In the genomic region with DNA sequence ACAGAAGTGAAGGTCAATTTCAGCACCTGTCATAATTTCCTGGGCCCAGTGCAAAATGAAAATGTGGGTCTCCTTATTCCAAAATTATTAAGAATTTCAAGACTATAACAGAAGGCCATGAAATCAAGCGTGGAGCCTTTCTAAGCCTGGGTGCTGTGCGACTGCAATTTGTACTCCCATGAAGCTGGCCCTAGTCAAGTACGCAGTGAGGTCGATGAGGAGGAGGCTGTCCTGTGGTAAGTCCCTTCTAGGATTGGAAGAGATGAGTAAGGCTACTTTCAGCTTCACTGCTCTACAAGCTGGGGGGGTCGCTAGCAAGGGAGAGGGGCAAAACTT, we compare ENCODE assay signal across 9 cellular contexts. TPM values are rescaled to one million over a fixed set of nuclear protein-coding genes. Genes with fewer than 3 reads are reported as not detected.
A peak's percentile ranks its signal among the peaks of the same experiment; 100 is the strongest.
DNase-seq lines count a peak whose midpoint lies in the region; ATAC-seq and TF ChIP-seq lines count a peak whose summit lies in the region.
"Had no signal": no experiment of that assay in that cellular context is flagged by ENCODE, and none has a peak within 500 bp of the region (broad histone marks: within the 10 kb centered on the region; RNA-seq: fewer than 3 reads in every experiment).

No MANE protein-coding gene starts in this region.

- H4K20me1 ChIP-seq in Loucy (ENCODE audit: insufficient read depth, low read length, poor library complexity, severe bottlenecking), result peaks cover 26% of the 10 kb centered on the region
- H4K20me1 ChIP-seq in neural cell (ENCODE audit: insufficient read depth), result no peaks in the 10 kb centered on the region

- no peak for TF ChIP-seq EP300 in neural cell (conservative IDR thresholded peaks at IDR 0.05; ENCODE audit: poor library complexity, severe bottlenecking)

- H3K4me3 ChIP-seq in Loucy (ENCODE audit: low read length, poor library complexity, severe bottlenecking) (peak overlapping the region; percentile 92), endodermal cell (ENCODE audit: low read length) (peak overlapping the region; percentile 97), neural cell (ENCODE audit: low read length) (peak overlapping the region; percentile 80)

- H3K79me2 ChIP-seq in Loucy (ENCODE audit: insufficient read depth, low read length) (peaks cover 32% of the 10 kb centered on the region), neural cell (replicated peaks; ENCODE audit: insufficient read depth, low read length) (peaks cover 16% of the 10 kb centered on the region)

- no peak for TF ChIP-seq CTCF in Loucy (conservative IDR thresholded peaks at IDR 0.05; ENCODE audit: low read length)
- no peak for TF ChIP-seq CTCF in endodermal cell (conservative IDR thresholded peaks at IDR 0.05)
- no peak for TF ChIP-seq CTCF in neural cell (IDR thresholded peaks at IDR 0.05; ENCODE audit: poor library complexity, severe bottlenecking)

- H3K4me3 Mint-ChIP-seq in endodermal cell, result peak overlapping the region; percentile 86

- no peaks in the 10 kb centered on the region for H3K9me3 ChIP-seq in Loucy (ENCODE audit: insufficient read depth, low read depth, low read length)
- H3K9me3 ChIP-seq in endodermal cell (ENCODE audit: control insufficient read depth, low read length), result no peaks in the 10 kb centered on the region
- no peaks in the 10 kb centered on the region for H3K9me3 ChIP-seq in neural cell (ENCODE audit: low read length)

- peaks cover 24% of the 10 kb centered on the region for H3K36me3 Mint-ChIP-seq in endodermal cell (ENCODE audit: low read depth)

- peak overlapping the region; percentile 25 for H3K27ac ChIP-seq in endodermal cell (ENCODE audit: low read depth, low read length)
- peak overlapping the region; percentile 35 for H3K27ac ChIP-seq in neural cell (ENCODE audit: low read length)

- H3K27ac Mint-ChIP-seq in endodermal cell, result peak overlapping the region; percentile 96

- H3K4me1 ChIP-seq in Loucy (ENCODE audit: insufficient read depth, low read length, poor library complexity, severe bottlenecking), result peaks cover 32% of the 10 kb centered on the region
- H3K4me1 ChIP-seq in endodermal cell (ENCODE audit: control insufficient read depth, insufficient read depth, low read length), result peaks cover 8% of the 10 kb centered on the region

- peaks cover 2% of the 10 kb centered on the region; the same call in 1 of the 2 replicates for H3K36me3 ChIP-seq in Loucy (ENCODE audit: insufficient read depth, low read length)
- peaks cover 24% of the 10 kb centered on the region for H3K36me3 ChIP-seq in endodermal cell (ENCODE audit: control insufficient read depth, insufficient read depth, low read length)
- H3K36me3 ChIP-seq in neural cell (ENCODE audit: insufficient read depth, low read length), result no peaks in the 10 kb centered on the region

- H3K27me3 Mint-ChIP-seq in endodermal cell (ENCODE audit: insufficient read depth), result no peaks in the 10 kb centered on the region

- H3K9me3 Mint-ChIP-seq in endodermal cell, result no peaks in the 10 kb centered on the region

- peak; percentile 7 for ATAC-seq in GM19328 (IDR thresholded peaks at IDR 0.05; ENCODE audit: unreplicated experiment)
- no peak for ATAC-seq in HG03565 (IDR thresholded peaks at IDR 0.05; ENCODE audit: unreplicated experiment)

- peak overlapping the region; percentile 26 for H3K9ac ChIP-seq in Loucy (ENCODE audit: low read depth, low read length, poor library complexity, severe bottlenecking)
- H3K9ac ChIP-seq in endodermal cell (ENCODE audit: extremely low read depth, low read length, poor library complexity, severe bottlenecking), result peak overlapping the region; percentile 83
- H3K9ac ChIP-seq in neural cell (ENCODE audit: low read length), result no peak overlapping the region

- DNase-seq in endodermal cell (no peak), medulla oblongata (ENCODE audit: extremely low spot score) (no peak), RKO (ENCODE audit: low spot score) (no peak), SHP77 treated with DMSO at 0.1 percent for 48 hours (lab: John Stamatoyannopoulos, UW) (no peak)

- TF ChIP-seq RAD21 in neural cell (conservative IDR thresholded peaks at IDR 0.05), result no peak

- H3K9me2 ChIP-seq in Loucy (replicated peaks; ENCODE audit: low read depth, low read length) (no peaks in the 10 kb centered on the region), neural cell (ENCODE audit: insufficient read depth, low read length) (no peaks in the 10 kb centered on the region)

- WGBS in endodermal cell (ENCODE audit: insufficient coverage in 1 of 2, insufficient read length in 1 of 2), 2 experiments, result 35 to 51% methylated on average over 3 to 5 of the region's 5 CpGs

- H3K4me2 ChIP-seq in Loucy (ENCODE audit: low read depth, low read length, poor library complexity, severe bottlenecking) (peak overlapping the region; percentile 87), neural cell (ENCODE audit: low read length) (peak overlapping the region; percentile 7)

- peaks cover 16% of the 10 kb centered on the region for H3K4me1 Mint-ChIP-seq in endodermal cell

- H2AFZ ChIP-seq in Loucy (ENCODE audit: low read length) (peak overlapping the region; percentile 86), neural cell (ENCODE audit: low read depth, low read length) (peak overlapping the region; percentile 25)

- no peaks in the 10 kb centered on the region for H3F3A ChIP-seq in Loucy (ENCODE audit: low read depth)
- H3F3A ChIP-seq in neural cell (ENCODE audit: insufficient read depth, low read length, poor library complexity, severe bottlenecking), result no peaks in the 10 kb centered on the region

- H3K27me3 ChIP-seq in Loucy (ENCODE audit: insufficient read depth, low read length, poor library complexity, severe bottlenecking), result no peaks in the 10 kb centered on the region
- no peaks in the 10 kb centered on the region for H3K27me3 ChIP-seq in endodermal cell (ENCODE audit: control insufficient read depth, insufficient read depth, low read length, poor library complexity, severe bottlenecking)
- no peaks in the 10 kb centered on the region for H3K27me3 ChIP-seq in neural cell (ENCODE audit: insufficient read depth, low read depth, low read length)

TF ChIP-seq in neural cell, 6 proteins besides CTCF, POLR2A, EP300 and RAD21:
- TF ChIP-seq, protein P1, sequence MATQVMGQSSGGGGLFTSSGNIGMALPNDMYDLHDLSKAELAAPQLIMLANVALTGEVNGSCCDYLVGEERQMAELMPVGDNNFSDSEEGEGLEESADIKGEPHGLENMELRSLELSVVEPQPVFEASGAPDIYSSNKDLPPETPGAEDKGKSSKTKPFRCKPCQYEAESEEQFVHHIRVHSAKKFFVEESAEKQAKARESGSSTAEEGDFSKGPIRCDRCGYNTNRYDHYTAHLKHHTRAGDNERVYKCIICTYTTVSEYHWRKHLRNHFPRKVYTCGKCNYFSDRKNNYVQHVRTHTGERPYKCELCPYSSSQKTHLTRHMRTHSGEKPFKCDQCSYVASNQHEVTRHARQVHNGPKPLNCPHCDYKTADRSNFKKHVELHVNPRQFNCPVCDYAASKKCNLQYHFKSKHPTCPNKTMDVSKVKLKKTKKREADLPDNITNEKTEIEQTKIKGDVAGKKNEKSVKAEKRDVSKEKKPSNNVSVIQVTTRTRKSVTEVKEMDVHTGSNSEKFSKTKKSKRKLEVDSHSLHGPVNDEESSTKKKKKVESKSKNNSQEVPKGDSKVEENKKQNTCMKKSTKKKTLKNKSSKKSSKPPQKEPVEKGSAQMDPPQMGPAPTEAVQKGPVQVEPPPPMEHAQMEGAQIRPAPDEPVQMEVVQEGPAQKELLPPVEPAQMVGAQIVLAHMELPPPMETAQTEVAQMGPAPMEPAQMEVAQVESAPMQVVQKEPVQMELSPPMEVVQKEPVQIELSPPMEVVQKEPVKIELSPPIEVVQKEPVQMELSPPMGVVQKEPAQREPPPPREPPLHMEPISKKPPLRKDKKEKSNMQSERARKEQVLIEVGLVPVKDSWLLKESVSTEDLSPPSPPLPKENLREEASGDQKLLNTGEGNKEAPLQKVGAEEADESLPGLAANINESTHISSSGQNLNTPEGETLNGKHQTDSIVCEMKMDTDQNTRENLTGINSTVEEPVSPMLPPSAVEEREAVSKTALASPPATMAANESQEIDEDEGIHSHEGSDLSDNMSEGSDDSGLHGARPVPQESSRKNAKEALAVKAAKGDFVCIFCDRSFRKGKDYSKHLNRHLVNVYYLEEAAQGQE (IDR thresholded peaks at IDR 0.05; ENCODE audit: borderline replicate concordance), result no peak
- TF ChIP-seq POLR2AphosphoS5 (IDR thresholded peaks at IDR 0.05) (no peak), TAF1 (IDR thresholded peaks at IDR 0.05; ENCODE audit: low read depth) (no peak), MXI1 (conservative IDR thresholded peaks at IDR 0.05; ENCODE audit: poor library complexity, severe bottlenecking) (no peak), SMC3 (conservative IDR thresholded peaks at IDR 0.05; ENCODE audit: poor library complexity) (no peak), EZH2 (IDR thresholded peaks at IDR 0.05; ENCODE audit: borderline replicate concordance, insufficient read depth, low read length, poor library complexity, severe bottlenecking) (no peak)

RNA-seq across cellular contexts. Expression of gene NUDC, which starts 0.4 kb away (rescaled TPM):
- 100 to 1,000 TPM; 103 to 120 TPM for total RNA-seq in endodermal cell
- 84.1 TPM for polyA plus RNA-seq in endodermal cell (2013, experiment 1 of 2)
- 80.0 TPM for polyA plus RNA-seq in endodermal cell (2013, experiment 2 of 2)
- polyA plus RNA-seq in neural cell, result 20.6 and 32.1 TPM in 2 replicates
- 20.5 and 21.6 TPM in 2 replicates for polyA minus RNA-seq in neural cell

RNA-seq across cellular contexts. Expression of gene NR0B2, which starts 7.3 kb away (rescaled TPM):
- not detected for total RNA-seq in endodermal cell
- not detected for polyA plus RNA-seq in endodermal cell (2013, experiment 1 of 2)
- polyA plus RNA-seq in endodermal cell (2013, experiment 2 of 2), result not detected
- polyA plus RNA-seq in neural cell, result not detected in 2 replicates
- polyA minus RNA-seq in neural cell, result not detected in 2 replicates
- total RNA-seq: T-helper 1 cell treated with Interleukin-12 subunit alpha and Interleukin-12 subunit beta and Interleukin-4 antibody, amounts not matched to agents 30 ng/mL and 1 ng/mL, for 36 hours had no signal

RNA-seq across cellular contexts. Expression of gene GPATCH3, which starts 20.8 kb away (rescaled TPM):
- 10 to 100 TPM; 21.3 to 23.2 TPM for total RNA-seq in endodermal cell
- polyA plus RNA-seq in endodermal cell (2013, experiment 1 of 2), result 11.5 TPM
- polyA plus RNA-seq in endodermal cell (2013, experiment 2 of 2), result 11.3 TPM
- polyA plus RNA-seq in neural cell, result 6.6 and 7.1 TPM in 2 replicates
- polyA minus RNA-seq in neural cell, result 13.4 and 14.2 TPM in 2 replicates

RNA-seq across cellular contexts. Expression of gene GPN2, which starts 31.0 kb away (rescaled TPM):
- total RNA-seq in endodermal cell, result 10 to 100 TPM; 32.6 to 38.5 TPM
- 24.5 TPM for polyA plus RNA-seq in endodermal cell (2013, experiment 1 of 2)
- polyA plus RNA-seq in endodermal cell (2013, experiment 2 of 2), result 21.1 TPM
- 17.7 and 20.2 TPM in 2 replicates for polyA plus RNA-seq in neural cell
- polyA minus RNA-seq in neural cell, result 19.0 and 19.4 TPM in 2 replicates

RNA-seq across cellular contexts. Expression of gene KDF1, which starts 39.2 kb away (rescaled TPM):
- total RNA-seq in endodermal cell, result 10 to 100 TPM; 17.2 to 22.7 TPM
- 3.1 TPM for polyA plus RNA-seq in endodermal cell (2013, experiment 1 of 2)
- 2.4 TPM for polyA plus RNA-seq in endodermal cell (2013, experiment 2 of 2)
- not detected in 2 replicates for polyA plus RNA-seq in neural cell
- not detected in 2 replicates for polyA minus RNA-seq in neural cell
- total RNA-seq: T-helper 1 cell treated with Interleukin-12 subunit alpha and Interleukin-12 subunit beta and Interleukin-4 antibody, amounts not matched to agents 30 ng/mL and 1 ng/mL, for 36 hours had no signal
